In the genomic region with DNA sequence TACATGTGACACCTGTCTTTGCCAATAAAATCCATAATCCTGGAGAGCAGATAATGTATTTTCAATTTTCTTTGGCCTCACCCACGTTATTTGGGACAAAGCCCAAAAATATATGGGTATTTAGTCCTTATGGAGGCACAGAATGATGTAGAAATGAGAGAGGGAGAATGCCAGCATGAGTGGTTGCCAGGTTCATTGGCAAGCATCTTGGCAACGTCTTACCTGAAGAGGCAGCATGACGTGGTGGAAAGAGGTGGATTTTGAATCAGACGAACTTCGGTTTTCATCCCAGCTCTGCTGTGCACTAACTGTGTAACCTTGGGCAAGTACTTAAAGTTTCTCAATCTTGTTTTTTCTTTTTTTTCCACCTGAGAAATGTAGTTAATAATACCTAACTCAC, we compare ENCODE assay signal across 28 cellular contexts.
"Had no signal": no experiment of that assay in that cellular context is flagged by ENCODE, and none has a peak within 500 bp of the region (broad histone marks: within the 10 kb centered on the region; RNA-seq: fewer than 3 reads in every experiment).

No MANE protein-coding gene starts in this region.

- DNase-seq: islet precursor cell; kidney glomerular epithelial cell; left cardiac atrium; lower lobe of right lung; naive B cell; natural killer cell; nephron progenitor cell; occipital lobe; right lobe of liver; stimulated activated CD4-positive, alpha-beta T cell treated with anti-CD3 and anti-CD28 coated beads, Interleukin-1b, Interleukin-23, amount 100 ng/mL, for 48 hours; stimulated activated CD4-positive, alpha-beta T cell treated with anti-CD3 and anti-CD28 coated beads, Interleukin-2, amount 100 ng/mL, for 48 hours; stimulated activated CD4-positive, alpha-beta T cell treated with anti-CD3 and anti-CD28 coated beads, Interleukin-4, amount 100 ng/mL, for 4 hours; stimulated activated CD8-positive, alpha-beta memory T cell treated with anti-CD3 and anti-CD28 coated beads, Interleukin-4, amount 100 ng/mL, for 48 hours; stimulated activated naive CD4-positive, alpha-beta T cell treated with Interleukin-2 at 50 U/mL for 16 hours; stimulated activated naive CD8-positive, alpha-beta T cell treated with anti-CD3 and anti-CD28 coated beads, Interleukin-15, amount 100 ng/mL, for 72 hours; substantia nigra; testis; thyroid gland; transverse colon; upper lobe of left lung had no signal

- H3K27ac ChIP-seq: hepatocyte, lower lobe of right lung, neural progenitor cell, neutrophil, parathyroid adenoma, right atrium auricular region, right lobe of liver, testis, thyroid gland, transverse colon, upper lobe of left lung, vagina had no signal

- ATAC-seq: left cardiac atrium; left lobe of liver; lower lobe of right lung; natural killer cell; right lobe of liver; stimulated activated memory B cell treated with anti-CD40 and anti-IgM and Interleukin-4, amounts not matched to agents 10 μg/mL and 1 μg/mL and 100 μg/mL, for 72 hours; stimulated activated naive CD8-positive, alpha-beta T cell treated with anti-CD3 and anti-CD28 coated beads, Interleukin-15, amount 100 ng/mL, for 72 hours had no signal
